19 cellular contexts compared by ENCODE assay signal in the genomic region with DNA sequence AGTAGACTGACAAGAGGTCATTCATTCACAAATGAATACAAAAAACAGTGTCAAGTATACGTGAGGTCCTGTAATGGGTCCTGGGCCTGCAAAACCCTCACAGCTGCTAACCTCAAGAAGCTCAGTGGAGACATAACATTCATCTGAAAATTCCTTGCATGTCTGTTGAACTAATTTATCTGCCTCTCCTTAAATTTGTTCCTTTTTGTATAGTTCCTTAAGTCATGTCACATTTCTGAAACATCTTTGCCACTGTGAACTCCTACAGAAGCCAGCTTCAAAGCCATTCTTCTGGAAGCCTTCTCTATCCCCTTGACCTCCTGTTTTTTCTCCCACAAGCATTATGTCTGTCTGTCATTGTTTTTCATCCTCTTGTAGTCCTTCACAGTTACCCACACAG. TPM values are rescaled to one million over a fixed set of nuclear protein-coding genes. Genes with fewer than 3 reads are reported as not detected.
DNase-seq lines count a peak whose midpoint lies in the region; ATAC-seq, FAIRE-seq and TF ChIP-seq lines count a peak whose summit lies in the region.
"Had no signal": no experiment of that assay in that cellular context is flagged by ENCODE, and none has a peak within 500 bp of the region (broad histone marks: within the 10 kb centered on the region; RNA-seq: fewer than 3 reads in every experiment).

No MANE protein-coding gene starts in this region.

- in situ Hi-C loops in K562 (cut with MboI), result no loop called here

- dilution Hi-C loops in keratinocyte (cut with MboI; ENCODE audit: extremely low pct_ligation_motif_present, low sequenced_read_pairs), result no loop called here

- H3K27me3 ChIP-seq in breast epithelium (no peaks in the 10 kb centered on the region), K562 (ENCODE audit: control insufficient read depth in 2 of 2, insufficient read depth in 2 of 2, low read length in 2 of 2) (no peaks in the 10 kb centered on the region), keratinocyte (ENCODE audit: control insufficient read depth, extremely low read depth, insufficient read depth, low read length) (no peaks in the 10 kb centered on the region), uterus (no peaks in the 10 kb centered on the region)

- H3K4me1 ChIP-seq in breast epithelium, result no peaks in the 10 kb centered on the region
- peaks cover 25 to 86% of the 10 kb centered on the region in 2 experiments for H3K4me1 ChIP-seq in K562 (replicated peaks in 1 of 2; ENCODE audit: control insufficient read depth in 2 of 2, insufficient read depth in 2 of 2, low read length in 2 of 2)
- H3K4me1 ChIP-seq in keratinocyte (ENCODE audit: control insufficient read depth, extremely low read depth, insufficient read depth, low read length), result peaks cover 12% of the 10 kb centered on the region
- no peaks in the 10 kb centered on the region for H3K4me1 ChIP-seq in uterus
- H3K4me1 ChIP-seq: Caco-2 had no signal

- no peak for TF ChIP-seq CTCF in MCF 10A (IDR thresholded peaks at IDR 0.05; ENCODE audit: unreplicated experiment)
- TF ChIP-seq CTCF in breast epithelium (IDR thresholded peaks at IDR 0.05), result no peak
- no peak for TF ChIP-seq CTCF in K562 (IDR thresholded peaks at IDR 0.05 in 2 of 3, conservative IDR thresholded peaks at IDR 0.05 in 1 of 3; ENCODE audit: insufficient read depth in 2 of 3, low read depth in 1 of 3, low read length in 3 of 3)
- no peak for TF ChIP-seq CTCF in keratinocyte (optimal IDR thresholded peaks at IDR 0.05 in 1 of 3, IDR thresholded peaks at IDR 0.05 in 1 of 3, conservative IDR thresholded peaks at IDR 0.05 in 1 of 3; ENCODE audit: extremely low read depth in 1 of 3, insufficient read depth in 2 of 3, low read length in 3 of 3)
- TF ChIP-seq CTCF in uterus (IDR thresholded peaks at IDR 0.05), result no peak

- H3K9me1 ChIP-seq in K562 (ENCODE audit: control insufficient read depth, insufficient read depth, low read length), result no peaks in the 10 kb centered on the region
- peaks cover 2% of the 10 kb centered on the region for H3K9me1 ChIP-seq in keratinocyte (ENCODE audit: control insufficient read depth, extremely low read depth, insufficient read depth, low read length)

- intact Hi-C loops in MCF 10A (cut with micrococcal nuclease), result no loop called here
- intact Hi-C loops in breast epithelium (cut with DNase I; ENCODE audit: low total_unique reads), result no loop called here
- intact Hi-C loops in K562 (cut with micrococcal nuclease), result loop anchor here (10.0 kb wide), 2 partner anchors 225 to 315 kb away; a partner anchor contains a TSS
- intact Hi-C loops in uterus (cut with DNase I; ENCODE audit: low total_unique reads), result no loop called here

- H3K27ac ChIP-seq in breast epithelium (no peak overlapping the region), K562 (ENCODE audit: extremely low read depth, low read depth, low read length) (peak overlapping the region; percentile 87), keratinocyte (ENCODE audit: control insufficient read depth, insufficient read depth, low read length) (peak overlapping the region; percentile 60), uterus (no peak overlapping the region)

- H4K20me1 ChIP-seq in K562 (replicated peaks; ENCODE audit: control insufficient read depth, insufficient read depth, low read length) (no peaks in the 10 kb centered on the region), keratinocyte (ENCODE audit: control insufficient read depth, extremely low read depth, insufficient read depth, low read length) (no peaks in the 10 kb centered on the region)

- no peak for ATAC-seq in K562
- no peak for ATAC-seq in HG03095 (IDR thresholded peaks at IDR 0.05; ENCODE audit: unreplicated experiment)
- no peak for ATAC-seq in stimulated activated effector memory CD8-positive, alpha-beta T cell treated with anti-CD3 and anti-CD28 coated beads, Interleukin-12 subunit alpha, Interleukin-12 subunit beta, amount 100 ng/mL, for 72 hours
- no peak for ATAC-seq in GM21576 (IDR thresholded peaks at IDR 0.05; ENCODE audit: unreplicated experiment)

- no peak overlapping the region for H3K4me3 ChIP-seq in breast epithelium
- no peak overlapping the region for H3K4me3 ChIP-seq in K562
- H3K4me3 ChIP-seq in keratinocyte (ENCODE audit: control insufficient read depth in 2 of 3, extremely low read depth in 1 of 3, insufficient read depth in 2 of 3, low read depth in 1 of 3, low read length in 3 of 3), result no peak overlapping the region
- H3K4me3 ChIP-seq in uterus, result no peak overlapping the region
- H3K4me3 ChIP-seq: GM12878 had no signal

- H3K27me3 Mint-ChIP-seq in MCF 10A (ENCODE audit: insufficient read depth, unreplicated experiment), result no peaks in the 10 kb centered on the region

- H3K9ac ChIP-seq in K562 (ENCODE audit: insufficient read depth in 1 of 2, low read depth in 2 of 2, low read length in 2 of 2) (peak overlapping the region; percentile 60 to 62; a peak in 3 of 4 replicates), keratinocyte (ENCODE audit: control insufficient read depth, extremely low read depth, insufficient read depth, low read length) (no peak overlapping the region)

- TF ChIP-seq RAD21 in K562 (CRISPR knock-in tag; conservative IDR thresholded peaks at IDR 0.05 in 1 of 2, IDR thresholded peaks at IDR 0.05 in 1 of 2), result no peak

- CTCF ChIA-PET in MCF 10A (lab: Yijun Ruan, JAX), result interaction anchor here (0.6 to 1.5 kb wide), 5 partner anchors 10 to 1084 kb away, joined by 3 to 5 read pairs (median 3); no protein-coding TSS in a partner anchor
- CTCF ChIA-PET in K562 (lab: Yijun Ruan, JAX; ENCODE audit: low intra/inter-chr PET ratio), result no interaction called here

- TF ChIP-seq EP300 in K562 (IDR thresholded peaks at IDR 0.05; ENCODE audit: low read length), result no peak

- H3K36me3 ChIP-seq in breast epithelium (no peaks in the 10 kb centered on the region), K562 (ENCODE audit: control insufficient read depth, insufficient read depth, low read length) (peaks cover 56% of the 10 kb centered on the region), keratinocyte (ENCODE audit: control insufficient read depth in 2 of 2, extremely low read depth in 1 of 2, insufficient read depth in 2 of 2, low read length in 2 of 2) (no peaks in the 10 kb centered on the region), uterus (no peaks in the 10 kb centered on the region)

- peaks cover 82% of the 10 kb centered on the region for H3K79me2 ChIP-seq in K562 (ENCODE audit: control insufficient read depth, insufficient read depth, low read length)
- no peaks in the 10 kb centered on the region for H3K79me2 ChIP-seq in keratinocyte (ENCODE audit: control insufficient read depth, insufficient read depth, low read length)

- H3K4me2 ChIP-seq in K562 (ENCODE audit: insufficient read depth, low read length) (peak overlapping the region; percentile 56; the same call in 1 of the 2 replicates), keratinocyte (ENCODE audit: control insufficient read depth, extremely low read depth, insufficient read depth, low read depth, low read length) (no peak overlapping the region)

- peak overlapping the region; percentile 29 for H2AFZ ChIP-seq in K562 (ENCODE audit: low read depth, low read length)
- H2AFZ ChIP-seq in keratinocyte (ENCODE audit: control insufficient read depth, low read length), result peak overlapping the region; percentile 62

- TF ChIP-seq POLR2A in breast epithelium (IDR thresholded peaks at IDR 0.05) (no peak), K562 (conservative IDR thresholded peaks at IDR 0.05) (no peak), uterus (IDR thresholded peaks at IDR 0.05) (no peak)

- BruUV-seq in MCF 10A (replicated peaks; lab: Mats Ljungman, UMichigan), result no TSS peak
- BruUV-seq in K562 (replicated peaks; lab: Mats Ljungman, UMichigan), result no TSS peak

- POLR2A ChIA-PET in MCF 10A (lab: Yijun Ruan, JAX), result no interaction called here
- POLR2A ChIA-PET in K562 (lab: Yijun Ruan, JAX), result interaction anchor here (0.7 to 7.3 kb wide), 6 partner anchors 10 to 30 kb away, joined by 3 to 55 read pairs (median 5); a partner anchor contains a TSS

- H3K36me3 Mint-ChIP-seq in MCF 10A (ENCODE audit: insufficient read depth, unreplicated experiment), result no peaks in the 10 kb centered on the region
- no peaks in the 10 kb centered on the region for H3K36me3 Mint-ChIP-seq in stimulated activated effector memory CD8-positive, alpha-beta T cell treated with anti-CD3 and anti-CD28 coated beads, Interleukin-12 subunit alpha, Interleukin-12 subunit beta, amount 100 ng/mL, for 72 hours
- H3K36me3 Mint-ChIP-seq: CD14-positive monocyte had no signal

- H3K4me1 Mint-ChIP-seq in MCF 10A (ENCODE audit: insufficient read depth, unreplicated experiment), result peaks cover 12% of the 10 kb centered on the region
- H3K4me1 Mint-ChIP-seq in stimulated activated effector memory CD8-positive, alpha-beta T cell treated with anti-CD3 and anti-CD28 coated beads, Interleukin-12 subunit alpha, Interleukin-12 subunit beta, amount 100 ng/mL, for 72 hours, result no peaks in the 10 kb centered on the region

- H3K27ac Mint-ChIP-seq in MCF 10A (ENCODE audit: low read depth, unreplicated experiment), result peak overlapping the region; percentile 33
- no peak overlapping the region for H3K27ac Mint-ChIP-seq in stimulated activated effector memory CD8-positive, alpha-beta T cell treated with anti-CD3 and anti-CD28 coated beads, Interleukin-12 subunit alpha, Interleukin-12 subunit beta, amount 100 ng/mL, for 72 hours
- H3K27ac Mint-ChIP-seq: CD14-positive monocyte had no signal

- DNase-seq in MCF 10A (ENCODE audit: unreplicated experiment) (no peak), breast epithelium (ENCODE audit: low spot score in 2 of 2) (no peak), K562 (ENCODE audit: extremely low read depth in 1 of 4, low spot score in 3 of 4) (no peak), keratinocyte (ENCODE audit: low read depth, low spot score) (no peak), uterus (no peak)
- no peak for DNase-seq in stimulated activated effector memory CD8-positive, alpha-beta T cell treated with anti-CD3 and anti-CD28 coated beads, Interleukin-12 subunit alpha, Interleukin-12 subunit beta, amount 100 ng/mL, for 72 hours (ENCODE audit: low spot score in 2 of 2)
- DNase-seq: 8988T, Caco-2, GOT3, Kasumi-1, NCI-H1930, NCI-H2171, NCI-H446 treated with DMSO at 0.1 percent for 48 hours, NCI-H774 had no signal

- FAIRE-seq in K562 (lab: Jason Lieb, UNC) (no peak), keratinocyte (lab: Jason Lieb, UNC) (no peak)
- FAIRE-seq: GM12878 had no signal

- H3K9me3 Mint-ChIP-seq in MCF 10A (ENCODE audit: unreplicated experiment), result no peaks in the 10 kb centered on the region
- H3K9me3 Mint-ChIP-seq in stimulated activated effector memory CD8-positive, alpha-beta T cell treated with anti-CD3 and anti-CD28 coated beads, Interleukin-12 subunit alpha, Interleukin-12 subunit beta, amount 100 ng/mL, for 72 hours, result no peaks in the 10 kb centered on the region

- 64% methylated on average over 1 of the region's 1 CpG for WGBS in K562 (ENCODE audit: insufficient coverage, low coverage, missing lambda C conversion rate)

- H3K9me3 ChIP-seq in breast epithelium (no peaks in the 10 kb centered on the region), K562 (replicated peaks; ENCODE audit: control insufficient read depth, insufficient read depth, low read depth, low read length) (no peaks in the 10 kb centered on the region), keratinocyte (ENCODE audit: control insufficient read depth, low read depth, low read length) (no peaks in the 10 kb centered on the region), uterus (no peaks in the 10 kb centered on the region)
- H3K9me3 ChIP-seq: Caco-2 had no signal

- no peak overlapping the region for H3K4me3 Mint-ChIP-seq in MCF 10A (ENCODE audit: unreplicated experiment)
- H3K4me3 Mint-ChIP-seq in stimulated activated effector memory CD8-positive, alpha-beta T cell treated with anti-CD3 and anti-CD28 coated beads, Interleukin-12 subunit alpha, Interleukin-12 subunit beta, amount 100 ng/mL, for 72 hours, result no peak overlapping the region
- H3K4me3 Mint-ChIP-seq: CD14-positive monocyte had no signal

RNA-seq across cellular contexts. Expression of a gene that starts 9.9 kb away (rescaled TPM):
- total RNA-seq in MCF 10A (2022) (not detected in 2 replicates), breast epithelium (not detected), K562 (2014; rRNA removed) (1,522 and 1,641 TPM in 2 replicates), K562 (2014; rRNA removed; fragmentation: Illumina TruSeq; extraction: Trizol) (1,988 and 2,064 TPM in 2 replicates), K562 (2015; rRNA removed; fragmentation: Illumina TruSeq; extraction: Trizol) (594 and 612 TPM in 2 replicates), K562 (2021) (1,978 and 2,119 TPM in 2 replicates), uterus (1 to 10 TPM in 1 of 4 donors, not detected in 3; 4.2 TPM)
- 428 and 488 TPM in 2 replicates for total RNA-seq in K562 (2011; cell fraction: chromatin; rRNA removed; ENCODE audit: low replicate concordance)
- 920 and 1,516 TPM in 2 replicates for total RNA-seq in K562 (2011; cell fraction: nucleolus; rRNA removed)
- total RNA-seq in K562 (2011; cell fraction: nucleoplasm; rRNA removed), result 1,288 and 1,316 TPM in 2 replicates
- polyA plus RNA-seq in K562 (2011; rRNA removed) (1,590 and 10,250 TPM in 2 replicates), K562 (2014; fragmentation: Illumina TruSeq; extraction: Trizol) (2,663 and 2,874 TPM in 2 replicates), K562 (2014; fragmentation: Nextera tagmentation; extraction: Ambion mirVana) (1,000 to 10,000 TPM; 2,181 to 2,800 TPM), K562 (2014; rRNA removed) (2,730 and 3,408 TPM in 2 replicates), keratinocyte (0.19 to 0.26 TPM in 2 of 3 replicates, not detected in the other)
- 2,905 and 13,663 TPM in 2 replicates for polyA plus RNA-seq in K562 (2011; cell fraction: cytosol; rRNA removed)
- polyA plus RNA-seq in K562 (2011; cell fraction: nucleus; rRNA removed), result 783 and 2,910 TPM in 2 replicates
- polyA plus RNA-seq in K562 (2012), result 1,158 and 1,777 TPM in 2 replicates
- polyA minus RNA-seq in K562 (2011; rRNA and poly(A)+ RNA removed), result 579 and 3,233 TPM in 2 replicates
- 263 and 1,304 TPM in 2 replicates for polyA minus RNA-seq in K562 (2011; cell fraction: cytosol; rRNA and poly(A)+ RNA removed)
- 90.1 and 239 TPM in 2 replicates for polyA minus RNA-seq in K562 (2011; cell fraction: nucleus; rRNA and poly(A)+ RNA removed)
- polyA plus RNA-seq in keratinocyte (2011; ENCODE audit: low read depth), result not detected
- not detected in 2 replicates for polyA plus RNA-seq in keratinocyte (2011; cell fraction: cytosol; rRNA removed)
- polyA plus RNA-seq in keratinocyte (2011; cell fraction: nucleus; rRNA removed), result 0.34 TPM in 1 of 2 replicates, not detected in the other
- polyA plus RNA-seq in keratinocyte (2012; ENCODE audit: low replicate concordance), result not detected in 2 replicates
- polyA minus RNA-seq in keratinocyte, result 0.36 to 1.5 TPM in 2 of 3 replicates, not detected in the other
- not detected for polyA minus RNA-seq in keratinocyte (2011; cell fraction: cytosol; rRNA and poly(A)+ RNA removed)
- 2.0 TPM in 1 of 2 replicates, not detected in the other for polyA minus RNA-seq in keratinocyte (2011; cell fraction: nucleus; rRNA and poly(A)+ RNA removed)
- total RNA-seq: Caco-2 had no signal
- polyA plus RNA-seq: CD14-positive monocyte had no signal

RNA-seq across cellular contexts. Expression of a gene that starts 22.1 kb away (rescaled TPM):
- not detected in 2 replicates for total RNA-seq in MCF 10A (2022)
- under 1 TPM in 1 of 3 donors, not detected in 2; 0.48 TPM for total RNA-seq in breast epithelium
- total RNA-seq in K562 (2011; cell fraction: chromatin; rRNA removed; ENCODE audit: low replicate concordance), result 113 and 179 TPM in 2 replicates
- total RNA-seq in K562 (2011; cell fraction: nucleolus; rRNA removed), result 66.9 and 97.2 TPM in 2 replicates
- total RNA-seq in K562 (2011; cell fraction: nucleoplasm; rRNA removed), result 183 and 330 TPM in 2 replicates
- total RNA-seq in K562 (2014; rRNA removed), result 20.5 and 22.1 TPM in 2 replicates
- 48.3 and 56.4 TPM in 2 replicates for total RNA-seq in K562 (2014; rRNA removed; fragmentation: Illumina TruSeq; extraction: Trizol)
- total RNA-seq in K562 (2015; rRNA removed; fragmentation: Illumina TruSeq; extraction: Trizol), result 39.9 and 42.2 TPM in 2 replicates
- total RNA-seq in K562 (2021), result 43.8 and 48.2 TPM in 2 replicates
- 64.6 and 65.5 TPM in 2 replicates for polyA plus RNA-seq in K562 (2011; rRNA removed)
- polyA plus RNA-seq in K562 (2011; cell fraction: cytosol; rRNA removed), result 74.4 and 99.5 TPM in 2 replicates
- polyA plus RNA-seq in K562 (2011; cell fraction: nucleus; rRNA removed), result 99.6 and 172 TPM in 2 replicates
- 23.1 and 52.0 TPM in 2 replicates for polyA plus RNA-seq in K562 (2012)
- polyA plus RNA-seq in K562 (2014; fragmentation: Illumina TruSeq; extraction: Trizol), result 53.2 and 55.8 TPM in 2 replicates
- 10 to 100 TPM; 17.1 to 23.8 TPM for polyA plus RNA-seq in K562 (2014; fragmentation: Nextera tagmentation; extraction: Ambion mirVana)
- 22.8 and 32.9 TPM in 2 replicates for polyA plus RNA-seq in K562 (2014; rRNA removed)
- polyA minus RNA-seq in K562 (2011; rRNA and poly(A)+ RNA removed), result 157 and 184 TPM in 2 replicates
- polyA minus RNA-seq in K562 (2011; cell fraction: cytosol; rRNA and poly(A)+ RNA removed), result 31.9 and 56.7 TPM in 2 replicates
- 102 and 129 TPM in 2 replicates for polyA minus RNA-seq in K562 (2011; cell fraction: nucleus; rRNA and poly(A)+ RNA removed)
- polyA plus RNA-seq in keratinocyte, result not detected in 3 replicates
- not detected for polyA plus RNA-seq in keratinocyte (2011; ENCODE audit: low read depth)
- not detected in 2 replicates for polyA plus RNA-seq in keratinocyte (2011; cell fraction: cytosol; rRNA removed)
- not detected in 2 replicates for polyA plus RNA-seq in keratinocyte (2011; cell fraction: nucleus; rRNA removed)
- polyA plus RNA-seq in keratinocyte (2012; ENCODE audit: low replicate concordance), result not detected in 2 replicates
- not detected in 3 replicates for polyA minus RNA-seq in keratinocyte
- not detected for polyA minus RNA-seq in keratinocyte (2011; cell fraction: cytosol; rRNA and poly(A)+ RNA removed)
- not detected in 2 replicates for polyA minus RNA-seq in keratinocyte (2011; cell fraction: nucleus; rRNA and poly(A)+ RNA removed)
- under 1 TPM in 1 of 4 donors, not detected in 3; 0.35 TPM for total RNA-seq in uterus
- total RNA-seq: Caco-2, RPMI7951 had no signal
- polyA plus RNA-seq: CD14-positive monocyte had no signal

RNA-seq across cellular contexts. Expression of a gene that starts 25.1 kb away (rescaled TPM):
- not detected in 2 replicates for total RNA-seq in MCF 10A (2022)
- not detected for total RNA-seq in breast epithelium
- 272 and 470 TPM in 2 replicates for total RNA-seq in K562 (2011; cell fraction: chromatin; rRNA removed; ENCODE audit: low replicate concordance)
- 1,129 and 1,276 TPM in 2 replicates for total RNA-seq in K562 (2011; cell fraction: nucleolus; rRNA removed)
- total RNA-seq in K562 (2011; cell fraction: nucleoplasm; rRNA removed), result 972 and 1,024 TPM in 2 replicates
- total RNA-seq in K562 (2014; rRNA removed), result 4,133 and 5,659 TPM in 2 replicates
- 14,495 and 14,520 TPM in 2 replicates for total RNA-seq in K562 (2014; rRNA removed; fragmentation: Illumina TruSeq; extraction: Trizol)
- total RNA-seq in K562 (2015; rRNA removed; fragmentation: Illumina TruSeq; extraction: Trizol), result 1,503 and 1,626 TPM in 2 replicates
- total RNA-seq in K562 (2021), result 9,242 and 9,746 TPM in 2 replicates
- polyA plus RNA-seq in K562 (2011; rRNA removed), result 14,543 and 18,939 TPM in 2 replicates
- polyA plus RNA-seq in K562 (2011; cell fraction: cytosol; rRNA removed), result 11,967 and 13,477 TPM in 2 replicates
- 3,033 and 3,867 TPM in 2 replicates for polyA plus RNA-seq in K562 (2011; cell fraction: nucleus; rRNA removed)
- polyA plus RNA-seq in K562 (2012), result 2,383 and 7,190 TPM in 2 replicates
- 5,264 and 6,648 TPM in 2 replicates for polyA plus RNA-seq in K562 (2014; fragmentation: Illumina TruSeq; extraction: Trizol)
- polyA plus RNA-seq in K562 (2014; fragmentation: Nextera tagmentation; extraction: Ambion mirVana), result over 10,000 TPM; 53,065 to 58,619 TPM
- polyA plus RNA-seq in K562 (2014; rRNA removed), result 10,515 and 11,063 TPM in 2 replicates
- 2,172 and 2,198 TPM in 2 replicates for polyA minus RNA-seq in K562 (2011; rRNA and poly(A)+ RNA removed)
- 396 and 509 TPM in 2 replicates for polyA minus RNA-seq in K562 (2011; cell fraction: cytosol; rRNA and poly(A)+ RNA removed)
- 161 and 330 TPM in 2 replicates for polyA minus RNA-seq in K562 (2011; cell fraction: nucleus; rRNA and poly(A)+ RNA removed)
- 0.50 to 0.73 TPM (median 0.61 TPM) in 3 replicates for polyA plus RNA-seq in keratinocyte
- polyA plus RNA-seq in keratinocyte (2011; ENCODE audit: low read depth), result not detected
- not detected in 2 replicates for polyA plus RNA-seq in keratinocyte (2011; cell fraction: cytosol; rRNA removed)
- polyA plus RNA-seq in keratinocyte (2011; cell fraction: nucleus; rRNA removed), result not detected in 2 replicates
- not detected in 2 replicates for polyA plus RNA-seq in keratinocyte (2012; ENCODE audit: low replicate concordance)
- not detected in 3 replicates for polyA minus RNA-seq in keratinocyte
- 11.5 TPM for polyA minus RNA-seq in keratinocyte (2011; cell fraction: cytosol; rRNA and poly(A)+ RNA removed)
- 1.4 and 5.3 TPM in 2 replicates for polyA minus RNA-seq in keratinocyte (2011; cell fraction: nucleus; rRNA and poly(A)+ RNA removed)
- total RNA-seq in uterus, result 1,000 to 10,000 TPM in 1 of 4 donors, not detected in 3; 1,050 TPM
- total RNA-seq: Caco-2 had no signal

RNA-seq across cellular contexts. Expression of a gene that starts 30.0 kb away (rescaled TPM):
- total RNA-seq in MCF 10A (2022) (not detected in 2 replicates), breast epithelium (not detected), K562 (2014; rRNA removed) (3,349 and 3,828 TPM in 2 replicates), K562 (2014; rRNA removed; fragmentation: Illumina TruSeq; extraction: Trizol) (3,691 and 4,785 TPM in 2 replicates), K562 (2015; rRNA removed; fragmentation: Illumina TruSeq; extraction: Trizol) (1,066 and 1,105 TPM in 2 replicates), K562 (2021) (3,171 and 3,343 TPM in 2 replicates), uterus (1 to 10 TPM in 1 of 4 donors, not detected in 3; 5.7 TPM)
- total RNA-seq in K562 (2011; cell fraction: chromatin; rRNA removed; ENCODE audit: low replicate concordance), result 324 and 332 TPM in 2 replicates
- total RNA-seq in K562 (2011; cell fraction: nucleolus; rRNA removed), result 688 and 922 TPM in 2 replicates
- total RNA-seq in K562 (2011; cell fraction: nucleoplasm; rRNA removed), result 700 and 723 TPM in 2 replicates
- polyA plus RNA-seq in K562 (2011; rRNA removed) (10,167 and 10,862 TPM in 2 replicates), K562 (2014; fragmentation: Illumina TruSeq; extraction: Trizol) (4,898 and 6,694 TPM in 2 replicates), K562 (2014; fragmentation: Nextera tagmentation; extraction: Ambion mirVana) (over 10,000 TPM; 14,841 to 16,338 TPM), K562 (2014; rRNA removed) (5,149 and 5,228 TPM in 2 replicates), keratinocyte (0.30 to 0.31 TPM in 2 of 3 replicates, not detected in the other)
- 6,522 and 7,647 TPM in 2 replicates for polyA plus RNA-seq in K562 (2011; cell fraction: cytosol; rRNA removed)
- 1,318 and 1,569 TPM in 2 replicates for polyA plus RNA-seq in K562 (2011; cell fraction: nucleus; rRNA removed)
- 627 and 1,941 TPM in 2 replicates for polyA plus RNA-seq in K562 (2012)
- polyA minus RNA-seq in K562 (2011; rRNA and poly(A)+ RNA removed), result 1,181 and 1,290 TPM in 2 replicates
- polyA minus RNA-seq in K562 (2011; cell fraction: cytosol; rRNA and poly(A)+ RNA removed), result 612 and 821 TPM in 2 replicates
- polyA minus RNA-seq in K562 (2011; cell fraction: nucleus; rRNA and poly(A)+ RNA removed), result 282 and 470 TPM in 2 replicates
- polyA plus RNA-seq in keratinocyte (2011; ENCODE audit: low read depth), result not detected
- not detected in 2 replicates for polyA plus RNA-seq in keratinocyte (2011; cell fraction: cytosol; rRNA removed)
- polyA plus RNA-seq in keratinocyte (2011; cell fraction: nucleus; rRNA removed), result not detected in 2 replicates
- not detected in 2 replicates for polyA plus RNA-seq in keratinocyte (2012; ENCODE audit: low replicate concordance)
- 0.86 TPM in 1 of 3 replicates, not detected in the others for polyA minus RNA-seq in keratinocyte
- polyA minus RNA-seq in keratinocyte (2011; cell fraction: cytosol; rRNA and poly(A)+ RNA removed), result not detected
- 0.74 TPM in 1 of 2 replicates, not detected in the other for polyA minus RNA-seq in keratinocyte (2011; cell fraction: nucleus; rRNA and poly(A)+ RNA removed)
- total RNA-seq: Caco-2, RPMI7951 had no signal
- polyA plus RNA-seq: CD14-positive monocyte had no signal

RNA-seq across cellular contexts. Expression of a gene that starts 44.4 kb away (rescaled TPM):
- total RNA-seq in MCF 10A (2022), result not detected in 2 replicates
- total RNA-seq in breast epithelium, result 1 to 10 TPM in 1 of 3 donors, not detected in 2; 1.6 TPM
- 26.1 and 96.0 TPM in 2 replicates for total RNA-seq in K562 (2011; cell fraction: chromatin; rRNA removed; ENCODE audit: low replicate concordance)
- total RNA-seq in K562 (2011; cell fraction: nucleolus; rRNA removed), result 17.0 and 25.1 TPM in 2 replicates
- total RNA-seq in K562 (2011; cell fraction: nucleoplasm; rRNA removed), result 59.5 and 83.7 TPM in 2 replicates
- total RNA-seq in K562 (2014; rRNA removed), result 3.4 and 4.0 TPM in 2 replicates
- total RNA-seq in K562 (2014; rRNA removed; fragmentation: Illumina TruSeq; extraction: Trizol), result 6.6 TPM in 2 replicates
- 5.0 and 5.7 TPM in 2 replicates for total RNA-seq in K562 (2015; rRNA removed; fragmentation: Illumina TruSeq; extraction: Trizol)
- 3.3 and 4.0 TPM in 2 replicates for total RNA-seq in K562 (2021)
- 5.7 and 10.5 TPM in 2 replicates for polyA plus RNA-seq in K562 (2011; rRNA removed)
- 1.5 and 7.6 TPM in 2 replicates for polyA plus RNA-seq in K562 (2011; cell fraction: cytosol; rRNA removed)
- 19.3 and 33.3 TPM in 2 replicates for polyA plus RNA-seq in K562 (2011; cell fraction: nucleus; rRNA removed)
- polyA plus RNA-seq in K562 (2012), result 1.0 and 3.5 TPM in 2 replicates
- polyA plus RNA-seq in K562 (2014; fragmentation: Illumina TruSeq; extraction: Trizol), result 3.3 and 3.5 TPM in 2 replicates
- polyA plus RNA-seq in K562 (2014; fragmentation: Nextera tagmentation; extraction: Ambion mirVana), result under 1 TPM; 0.38 to 0.84 TPM
- polyA plus RNA-seq in K562 (2014; rRNA removed), result 2.6 and 2.7 TPM in 2 replicates
- polyA minus RNA-seq in K562 (2011; rRNA and poly(A)+ RNA removed), result 47.7 and 115 TPM in 2 replicates
- 4.0 and 5.9 TPM in 2 replicates for polyA minus RNA-seq in K562 (2011; cell fraction: cytosol; rRNA and poly(A)+ RNA removed)
- 66.8 and 115 TPM in 2 replicates for polyA minus RNA-seq in K562 (2011; cell fraction: nucleus; rRNA and poly(A)+ RNA removed)
- not detected in 3 replicates for polyA plus RNA-seq in keratinocyte
- polyA plus RNA-seq in keratinocyte (2011; ENCODE audit: low read depth), result not detected
- not detected in 2 replicates for polyA plus RNA-seq in keratinocyte (2011; cell fraction: cytosol; rRNA removed)
- polyA plus RNA-seq in keratinocyte (2011; cell fraction: nucleus; rRNA removed), result not detected in 2 replicates
- polyA plus RNA-seq in keratinocyte (2012; ENCODE audit: low replicate concordance), result not detected in 2 replicates
- not detected in 3 replicates for polyA minus RNA-seq in keratinocyte
- polyA minus RNA-seq in keratinocyte (2011; cell fraction: cytosol; rRNA and poly(A)+ RNA removed), result not detected
- not detected in 2 replicates for polyA minus RNA-seq in keratinocyte (2011; cell fraction: nucleus; rRNA and poly(A)+ RNA removed)
- total RNA-seq in uterus, result 1 to 10 TPM in 1 of 4 donors, under 1 TPM in 1, not detected in 2; 0.82 to 1.5 TPM
- total RNA-seq: Caco-2, GM12878 had no signal
- polyA plus RNA-seq: CD14-positive monocyte had no signal

Comparison
In these comparisons a context has a peak if more than half of its experiments do, and no peak if none do; other contexts are left out.
1. H3K27ac ChIP-seq: peak in K562 (single experiment) and keratinocyte (single experiment); none in breast epithelium (0 of 2) and uterus (0 of 2).
2. RNA of a gene that starts 9.9 kb away (total RNA-seq): 428 to 2,119 TPM in K562; not detected in MCF 10A; every median in the first group is over 100 times any median in the second.
3. RNA of a gene that starts 22.1 kb away (total RNA-seq): 20.5 to 330 TPM in K562; 0.48 TPM in breast epithelium, 0.35 TPM in uterus and not detected in MCF 10A; every median in the first group is over 10 times any median in the second.
4. RNA of a gene that starts 25.1 kb away (total RNA-seq): 272 to 14,520 TPM in K562; not detected in MCF 10A; every median in the first group is over 100 times any median in the second.